Comparison of ENCODE assay signal across 24 cellular contexts in genomic region chr14:104102282-104102914, GRCh38. TPM values are rescaled to one million over a fixed set of nuclear protein-coding genes. Genes with fewer than 3 reads are reported as not detected.
"Had no signal": no experiment of that assay in that cellular context is flagged by ENCODE, and none has a peak within 500 bp of the region (broad histone marks: within the 10 kb centered on the region; RNA-seq: fewer than 3 reads in every experiment).

No MANE protein-coding gene starts in this region.

- H3K27me3 ChIP-seq: hepatocyte, sigmoid colon, testis, vagina had no signal

- H3K27ac Mint-ChIP-seq: activated naive CD8-positive, alpha-beta T cell treated with anti-CD3 and anti-CD28 coated beads for 36 hours; immature natural killer cell; T-helper 1 cell treated with Interleukin-12 subunit alpha and Interleukin-12 subunit beta and Interleukin-4 antibody, amounts not matched to agents 30 μg/mL and 1 μg/mL, for 36 hours; WTC11 had no signal

- DNase-seq: activated CD4-positive, alpha-beta T cell treated with anti-CD3 and anti-CD28 coated beads, Interleukin-2, amount 50 U/mL, for 4 hours; activated CD8-positive, alpha-beta memory T cell treated with anti-CD3 and anti-CD28 coated beads for 24 hours; activated CD8-positive, alpha-beta memory T cell treated with anti-CD3 and anti-CD28 coated beads, Interleukin-2, amount 50 U/mL, for 4 hours; activated naive CD4-positive, alpha-beta T cell treated with Interleukin-2 at 50 U/mL for 16 hours; activated naive CD8-positive, alpha-beta T cell treated with anti-CD3 and anti-CD28 coated beads for 36 hours; activated T-cell treated with anti-CD3 and anti-CD28 coated beads, Interleukin-2, amount 50 U/mL, for 4 hours; cerebellar nuclear complex; cortex of kidney; immature natural killer cell; sigmoid colon; stimulated activated CD4-positive, alpha-beta T cell treated with anti-CD3 and anti-CD28 coated beads, Interleukin-4, amount 100 ng/mL, for 1 hour; stimulated activated naive CD4-positive, alpha-beta T cell; T1000; testis; trophoblast cell had no signal

- H3K36me3 Mint-ChIP-seq: activated naive CD8-positive, alpha-beta T cell treated with anti-CD3 and anti-CD28 coated beads for 36 hours; immature natural killer cell; naive thymus-derived CD8-positive, alpha-beta T cell; WTC11 had no signal

- H3K4me3 ChIP-seq: hepatocyte, lung, sigmoid colon, testis, vagina had no signal

- H3K4me1 ChIP-seq: parathyroid adenoma, sigmoid colon, testis had no signal

- H3K4me3 Mint-ChIP-seq: activated naive CD8-positive, alpha-beta T cell treated with anti-CD3 and anti-CD28 coated beads for 36 hours; activated T-cell treated with anti-CD3 and anti-CD28 coated beads, Interleukin-2, amount 50 U/mL, for 4 hours; immature natural killer cell; naive thymus-derived CD8-positive, alpha-beta T cell; T-helper 1 cell treated with Interleukin-12 subunit alpha and Interleukin-12 subunit beta and Interleukin-4 antibody, amounts not matched to agents 30 μg/mL and 1 μg/mL, for 36 hours; WTC11 had no signal

- H3K4me2 ChIP-seq: hepatocyte had no signal

- ATAC-seq: activated T-cell treated with anti-CD3 and anti-CD28 coated beads, Interleukin-2, amount 50 U/mL, for 4 hours; naive thymus-derived CD8-positive, alpha-beta T cell had no signal

- H3K9ac ChIP-seq: parathyroid adenoma had no signal

- H3K27ac ChIP-seq: hepatocyte, parathyroid adenoma, sigmoid colon, testis, vagina had no signal

- H3K4me1 Mint-ChIP-seq: activated naive CD8-positive, alpha-beta T cell treated with anti-CD3 and anti-CD28 coated beads for 36 hours; immature natural killer cell; naive thymus-derived CD8-positive, alpha-beta T cell; WTC11 had no signal

- H3K27me3 Mint-ChIP-seq: activated naive CD8-positive, alpha-beta T cell treated with anti-CD3 and anti-CD28 coated beads for 36 hours; naive thymus-derived CD8-positive, alpha-beta T cell had no signal

- H3K9me3 ChIP-seq: sigmoid colon, testis, vagina had no signal

- H3K36me3 ChIP-seq: sigmoid colon, vagina had no signal

- H3K9me3 Mint-ChIP-seq: activated naive CD8-positive, alpha-beta T cell treated with anti-CD3 and anti-CD28 coated beads for 36 hours; activated T-cell treated with anti-CD3 and anti-CD28 coated beads, Interleukin-2, amount 50 U/mL, for 4 hours; immature natural killer cell; naive thymus-derived CD8-positive, alpha-beta T cell; T-helper 1 cell treated with Interleukin-12 subunit alpha and Interleukin-12 subunit beta and Interleukin-4 antibody, amounts not matched to agents 30 μg/mL and 1 μg/mL, for 36 hours; WTC11 had no signal

RNA-seq across cellular contexts. Expression of gene ASPG, which starts 16.9 kb away (rescaled TPM):
- total RNA-seq: activated naive CD8-positive, alpha-beta T cell treated with anti-CD3 and anti-CD28 coated beads for 36 hours; epithelial cell of proximal tubule; fibroblast of villous mesenchyme; naive thymus-derived CD8-positive, alpha-beta T cell had no signal
